In genomic region chr17:42577532-42578281, GRCh38 we compare ENCODE assay signal across 8 cellular contexts. TPM values are rescaled to one million over a fixed set of nuclear protein-coding genes. Genes with fewer than 3 reads are reported as not detected.
DNase-seq lines count a peak whose midpoint lies in the region; TF ChIP-seq lines count a peak whose summit lies in the region.

Gene PSMC3IP (minus strand): TSS chr17:42577729. CDS start chr17:42577686, 43 bp downstream.

- peak within 1 kb of the TSS; percentile 74 for H2AFZ ChIP-seq in neuron (ENCODE audit: low read depth, low read length)

- TF ChIP-seq CTCF in HEK293 (tag by site-specific recombination; IDR thresholded peaks at IDR 0.05) = peak; percentile 75

- H3K27ac ChIP-seq in HEK293 (ENCODE audit: extremely low read depth, low read depth, low read length) = peak within 1 kb of the TSS; percentile 92

- DNase-seq in GM04504 (ENCODE audit: low read depth) (peak; percentile 90), NAMALWA (ENCODE audit: low spot score) (peak; percentile 96), SK-MEL-5 (ENCODE audit: low read depth, low spot score) (peak; percentile 94), foreskin melanocyte (peak; percentile 89), stromal cell of bone marrow (ENCODE audit: low read depth) (peak; percentile 93)
- peak; percentile 75 to 83 (median 80) for DNase-seq in activated naive CD4-positive, alpha-beta T cell (lab: John Stamatoyannopoulos, UW)

- CTCF ChIA-PET in HEK293 (lab: Yijun Ruan, JAX) = interaction anchor here (0.5 to 7.4 kb wide), 70 partner anchors 9 to 906 kb away, joined by 3 to 112 read pairs (median 6); partner anchors contain the start of genes BECN1, CCR10, CNTNAP1 and DHX8

- H3K36me3 ChIP-seq in HEK293 (ENCODE audit: control insufficient read depth in 2 of 2, insufficient read depth in 1 of 2, low read length in 2 of 2) = peaks cover 36 to 75% of the 10 kb centered on the region in 2 experiments
- H3K36me3 ChIP-seq in neuron (ENCODE audit: insufficient read depth, low read length) = peaks cover 64% of the 10 kb centered on the region

- H3K4me3 ChIP-seq in HEK293 (ENCODE audit: low read depth, low read length) (peak within 1 kb of the TSS; percentile 91), neuron (ENCODE audit: low read length) (peak within 1 kb of the TSS; percentile 83)

- in situ Hi-C loops in SK-MEL-5 (cut with HindIII; ENCODE audit: low pct_unique_long_range_greater_than_20kb, low sequenced_read_pairs) = no loop called here

- POLR2A ChIA-PET in HEK293 (lab: Yijun Ruan, JAX) = interaction anchor here (0.5 to 5.0 kb wide), 32 partner anchors 8 to 790 kb away, joined by 3 to 48 read pairs (median 4); partner anchors contain the start of genes BECN1, CAVIN1, CNTNAP1 and MLX

- H3K9me3 ChIP-seq in HEK293 (ENCODE audit: control insufficient read depth, insufficient read depth, low read depth, low read length) = no peaks in the 10 kb centered on the region
- no peaks in the 10 kb centered on the region for H3K9me3 ChIP-seq in neuron (ENCODE audit: low read length)

- no peaks in the 10 kb centered on the region for H3K27me3 ChIP-seq in neuron (ENCODE audit: insufficient read depth, low read length)

- peaks cover 4% of the 10 kb centered on the region for H3K4me1 ChIP-seq in HEK293 (ENCODE audit: control insufficient read depth, insufficient read depth, low read length)
- peaks cover 23% of the 10 kb centered on the region for H3K4me1 ChIP-seq in neuron (ENCODE audit: insufficient read depth, low read length)

TF ChIP-seq in HEK293, 187 proteins besides CTCF, POLR2A, EP300 and RAD21 (continues in another document):
- no peak for TF ChIP-seq ZNF558 (tag by site-specific recombination; IDR thresholded peaks at IDR 0.05)
- TF ChIP-seq ZNF610 (tag by site-specific recombination; IDR thresholded peaks at IDR 0.05; ENCODE audit: borderline replicate concordance) = 0 out of 2 replicates have a peak, but pooled peaks have one; percentile 45
- peak; percentile 75 for TF ChIP-seq KLF8 (tag by site-specific recombination; IDR thresholded peaks at IDR 0.05)
- no peak for TF ChIP-seq ELK4 (IDR thresholded peaks at IDR 0.05; ENCODE audit: borderline replicate concordance, low read depth, low read length)
- no peak for TF ChIP-seq ZNF521 (tag by site-specific recombination; IDR thresholded peaks at IDR 0.05)
- TF ChIP-seq ZNF324 (tag by site-specific recombination; IDR thresholded peaks at IDR 0.05) = no peak
- TF ChIP-seq ZNF623 (tag by site-specific recombination; IDR thresholded peaks at IDR 0.05) = no peak
- no peak for TF ChIP-seq ZNF645 (tag by site-specific recombination; IDR thresholded peaks at IDR 0.05)
- TF ChIP-seq ZBTB11 (tag by site-specific recombination; conservative IDR thresholded peaks at IDR 0.05; ENCODE audit: low read depth) = peak; percentile 79
- TF ChIP-seq SP3 (tag by site-specific recombination; IDR thresholded peaks at IDR 0.05) = peak; percentile 50
- no peak for TF ChIP-seq ZNF366 (tag by site-specific recombination; conservative IDR thresholded peaks at IDR 0.05)
- 0 out of 2 replicates have a peak, but pooled peaks have one; percentile 25 for TF ChIP-seq ZNF394 (tag by site-specific recombination; IDR thresholded peaks at IDR 0.05; ENCODE audit: borderline replicate concordance)
- TF ChIP-seq KLF17 (tag by site-specific recombination; IDR thresholded peaks at IDR 0.05) = no peak; the same call in none of the 2 replicates
- TF ChIP-seq ZNF26 (tag by site-specific recombination; IDR thresholded peaks at IDR 0.05) = no peak
- TF ChIP-seq WT1 (tag by site-specific recombination; IDR thresholded peaks at IDR 0.05) = peak; percentile 23; the same call in 1 of the 2 replicates
- no peak for TF ChIP-seq ZNF132 (tag by site-specific recombination; IDR thresholded peaks at IDR 0.05; ENCODE audit: borderline replicate concordance)
- TF ChIP-seq ZNF629 (tag by site-specific recombination; IDR thresholded peaks at IDR 0.05) = peak; percentile 71
- TF ChIP-seq ZNF184 (tag by site-specific recombination; IDR thresholded peaks at IDR 0.05) = no peak
- TF ChIP-seq ZNF596 (tag by site-specific recombination; IDR thresholded peaks at IDR 0.05) = no peak
- TF ChIP-seq ZFHX2 (tag by site-specific recombination; conservative IDR thresholded peaks at IDR 0.05) = peak; percentile 56
- no peak; the same call in 1 of the 2 replicates for TF ChIP-seq ZNF391 (tag by site-specific recombination; IDR thresholded peaks at IDR 0.05; ENCODE audit: borderline replicate concordance, low read depth)
- TF ChIP-seq ZNF10 (tag by site-specific recombination; IDR thresholded peaks at IDR 0.05) = no peak

RNA-seq across cellular contexts. Expression of gene PSMC3IP, which starts in this region (rescaled TPM):
- 8.0 and 8.5 TPM in 2 replicates for total RNA-seq in SK-MEL-5 (2014; rRNA removed; shearing (Covaris generic))
- polyA plus RNA-seq in SK-MEL-5 (2015; cell fraction: cytosol; rRNA removed) = 15.7 and 16.8 TPM in 2 replicates
- 66.9 and 75.1 TPM in 2 replicates for polyA plus RNA-seq in SK-MEL-5 (2015; cell fraction: nucleus; rRNA removed)

Comparison
In these comparisons a context has a peak if more than half of its experiments do, and no peak if none do; other contexts are left out.
1. Peak in every context shown above with its lines: DNase-seq, H3K4me3 ChIP-seq and H3K27ac ChIP-seq.